In the genomic region with DNA sequence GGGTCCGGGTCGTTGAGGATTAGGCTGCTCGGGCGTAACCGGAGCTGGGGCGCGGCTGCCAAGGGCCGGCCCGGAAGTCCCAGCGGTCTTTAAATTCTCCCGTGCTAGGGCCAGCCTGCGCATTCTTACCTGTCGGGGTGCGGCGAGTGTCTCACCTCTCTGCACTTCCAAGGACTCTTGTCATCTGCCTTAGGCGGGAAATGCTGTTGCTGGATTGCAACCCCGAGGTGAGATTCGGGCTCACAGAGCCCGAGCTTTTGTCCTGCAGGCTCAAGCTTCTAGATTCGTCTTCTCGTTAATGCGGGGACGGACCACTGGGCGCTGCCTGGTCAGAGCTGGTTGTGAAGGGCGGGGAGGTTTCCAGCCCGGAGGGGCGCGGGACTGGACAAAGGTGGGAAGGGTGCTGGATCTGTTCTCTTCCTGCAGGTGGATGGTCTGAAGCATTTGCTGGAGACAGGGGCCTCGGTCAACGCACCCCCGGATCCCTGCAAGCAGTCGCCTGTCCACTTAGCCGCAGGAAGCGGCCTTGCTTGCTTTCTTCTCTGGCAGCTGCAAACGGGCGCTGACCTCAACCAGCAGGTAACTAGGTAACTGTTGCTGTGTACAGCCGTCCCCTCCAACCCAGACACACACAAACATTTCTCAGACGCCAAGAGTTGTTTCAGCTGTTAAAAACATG, we compare ENCODE assay signal across 8 cellular contexts. TPM values are rescaled to one million over a fixed set of nuclear protein-coding genes. Genes with fewer than 3 reads are reported as not detected.
DNase-seq lines count a peak whose midpoint lies in the region; ATAC-seq, FAIRE-seq and TF ChIP-seq lines count a peak whose summit lies in the region.

ANKRD37 (plus strand) TSS at position 118 of the 679 bp plus-strand sequence; CDS start at position 201, 83 bp downstream.

- peak within 1 kb of the TSS; percentile 92 for H3K27ac Mint-ChIP-seq in astrocyte (ENCODE audit: unreplicated experiment)

- DNase-seq in AG04449 (ENCODE audit: low read depth, low spot score) (no peak), NCI-H2107 (lab: John Stamatoyannopoulos, UW) (peak; percentile 4), astrocyte (ENCODE audit: low read depth) (peak; percentile 38), retinal pigment epithelial cell (ENCODE audit: low read depth) (peak; percentile 69), H4 (ENCODE audit: low spot score) (no peak)

- no peaks in the 10 kb centered on the region for H4K20me1 ChIP-seq in astrocyte (ENCODE audit: insufficient read depth, low read length)

- H3K4me1 ChIP-seq in astrocyte (ENCODE audit: insufficient read depth, low read length), result peaks cover 9% of the 10 kb centered on the region

- H3K4me3 Mint-ChIP-seq in astrocyte (ENCODE audit: unreplicated experiment), result peak within 1 kb of the TSS; percentile 91

- peaks cover 6% of the 10 kb centered on the region for H3K4me1 Mint-ChIP-seq in astrocyte (ENCODE audit: low read depth, unreplicated experiment)

- H3K4me3 ChIP-seq in AG04449 (ENCODE audit: low read depth, low read length) (peak within 1 kb of the TSS; percentile 76), astrocyte (ENCODE audit: insufficient read depth, low read depth, low read length) (peak within 1 kb of the TSS; percentile 64), iPS-11a (ENCODE audit: low read depth, low read length) (peak within 1 kb of the TSS; percentile 56), retinal pigment epithelial cell (ENCODE audit: low read length) (peak within 1 kb of the TSS; percentile 72)

- POLR2A ChIA-PET in AG04449 (lab: Yijun Ruan, JAX), result interaction anchor here (1.0 to 2.4 kb wide), 7 partner anchors 12 to 195 kb away, joined by 3 to 7 read pairs (median 3); no protein-coding TSS in a partner anchor

- H3K36me3 ChIP-seq in astrocyte (ENCODE audit: insufficient read depth, low read length), result peaks cover 7% of the 10 kb centered on the region

- no peaks in the 10 kb centered on the region for H3K9me3 ChIP-seq in astrocyte (ENCODE audit: insufficient read depth, low read depth, low read length)

- CTCF ChIA-PET in AG04449 (lab: Yijun Ruan, JAX), result interaction anchor here (0.8 to 4.8 kb wide), 5 partner anchors 9 to 256 kb away, joined by 3 to 28 read pairs (median 3); no protein-coding TSS in a partner anchor

- no peaks in the 10 kb centered on the region for H3K27me3 ChIP-seq in astrocyte (ENCODE audit: insufficient read depth, low read length)

- H3K27ac ChIP-seq in astrocyte (ENCODE audit: low read depth, low read length), result peak within 1 kb of the TSS; percentile 93

- peak within 1 kb of the TSS; percentile 88 for H3K9ac ChIP-seq in astrocyte (ENCODE audit: low read length)

- TF ChIP-seq CTCF in AG04449 (IDR thresholded peaks at IDR 0.05; ENCODE audit: insufficient read depth, low read length, missing control alignments), result no peak
- TF ChIP-seq CTCF in astrocyte (IDR thresholded peaks at IDR 0.05; ENCODE audit: insufficient read depth, low read depth, low read length), result no peak
- TF ChIP-seq CTCF in retinal pigment epithelial cell (conservative IDR thresholded peaks at IDR 0.05; ENCODE audit: low read depth, low read length), result no peak

- H3K79me2 ChIP-seq in astrocyte (ENCODE audit: insufficient read depth, low read length), result no peaks in the 10 kb centered on the region

- peak; percentile 66 for TF ChIP-seq POLR2A in GM19193 (IDR thresholded peaks at IDR 0.05; ENCODE audit: extremely low read depth, insufficient read depth, insufficient read length)

- peak within 1 kb of the TSS; percentile 70 for H2AFZ ChIP-seq in astrocyte (ENCODE audit: low read depth, low read length)

- FAIRE-seq in astrocyte (lab: Jason Lieb, UNC), result no peak

- peaks cover 2% of the 10 kb centered on the region for H3K9me3 Mint-ChIP-seq in astrocyte (ENCODE audit: unreplicated experiment)

- peaks cover 6% of the 10 kb centered on the region for H3K36me3 Mint-ChIP-seq in astrocyte (ENCODE audit: low read depth, unreplicated experiment)

- H3K4me2 ChIP-seq in astrocyte (ENCODE audit: low read length), result peak within 1 kb of the TSS; percentile 90

- no peaks in the 10 kb centered on the region for H3K27me3 Mint-ChIP-seq in astrocyte (ENCODE audit: low read depth, unreplicated experiment)

- ATAC-seq in GM18858 (IDR thresholded peaks at IDR 0.05; ENCODE audit: unreplicated experiment), result no peak

RNA-seq across cellular contexts. Expression of gene ANKRD37, which starts in this region (rescaled TPM):
- 6.1 and 7.9 TPM in 2 replicates for total RNA-seq in astrocyte
- 6.4 and 9.5 TPM in 2 replicates for total RNA-seq in H4 (2014; rRNA removed; shearing (Covaris generic))

Comparison
In these comparisons a context has a peak if more than half of its experiments do, and no peak if none do; other contexts are left out.
1. DNase-seq: peak in NCI-H2107 (single experiment), astrocyte (single experiment) and retinal pigment epithelial cell (single experiment); none in AG04449 (single experiment) and H4 (single experiment).
2. Peak in every context shown above with its lines, with median percentiles within 50 percentile points of each other: H3K4me3 ChIP-seq.